ENCODE assay signal across 24 cellular contexts in genomic region chr12:68393398-68393797, GRCh38.
"Had no signal": no experiment of that assay in that cellular context is flagged by ENCODE, and none has a peak within 500 bp of the region (broad histone marks: within the 10 kb centered on the region; RNA-seq: fewer than 3 reads in every experiment).

No MANE protein-coding gene starts in this region.

- H3K4me1 ChIP-seq: esophagus squamous epithelium, left ventricle myocardium inferior, right atrium auricular region had no signal

- H3K36me3 Mint-ChIP-seq: type B pancreatic cell had no signal

- FAIRE-seq: colon, keratinocyte, small intestine had no signal

- H3K27ac Mint-ChIP-seq: activated CD4-positive, alpha-beta T cell treated with anti-CD3 and anti-CD28 coated beads, Interleukin-2, amount 10 ng/mL, durations not matched to agents 7 days and 5 days; activated naive CD4-positive, alpha-beta T cell treated with anti-CD3 and anti-CD28 coated beads, Interleukin-2, amount 50 U/mL, for 72 hours; activated T-cell treated with anti-CD3 and anti-CD28 coated beads, Interleukin-2, amount 50 U/mL, for 72 hours; memory B cell; stimulated activated naive CD8-positive, alpha-beta T cell treated with anti-CD3 and anti-CD28 coated beads, Interleukin-15, amount 100 ng/mL, for 72 hours; type B pancreatic cell had no signal

- H3K27me3 Mint-ChIP-seq: activated CD4-positive, alpha-beta T cell treated with anti-CD3 and anti-CD28 coated beads, Interleukin-2, amount 10 ng/mL, durations not matched to agents 7 days and 5 days; memory B cell; naive thymus-derived CD4-positive, alpha-beta T cell; stimulated activated naive CD8-positive, alpha-beta T cell treated with anti-CD3 and anti-CD28 coated beads, Interleukin-15, amount 100 ng/mL, for 72 hours; type B pancreatic cell had no signal

- H3K4me3 ChIP-seq: esophagus squamous epithelium, left ventricle myocardium inferior, mucosa of descending colon, right atrium auricular region had no signal

- H3K27ac ChIP-seq: esophagus squamous epithelium, left ventricle myocardium inferior, right atrium auricular region had no signal

- H3K27me3 ChIP-seq: esophagus squamous epithelium, right atrium auricular region had no signal

- H3K36me3 ChIP-seq: esophagus squamous epithelium, left ventricle myocardium inferior, right atrium auricular region had no signal

- DNase-seq: activated CD4-positive, alpha-beta T cell treated with anti-CD3 and anti-CD28 coated beads, Interleukin-2, amount 10 ng/mL, durations not matched to agents 7 days and 5 days; activated CD4-positive, CD25-positive, alpha-beta regulatory T cell; activated CD8-positive, alpha-beta memory T cell treated with anti-CD3 and anti-CD28 coated beads, Interleukin-2, amount 50 U/mL, for 48 hours; activated gamma-delta T cell; activated T-cell treated with anti-CD3 and anti-CD28 coated beads, Interleukin-2, amount 50 U/mL, for 72 hours; amniotic stem cell; effector CD4-positive, alpha-beta T cell; esophagus squamous epithelium; foreskin fibroblast; hippocampal formation; left ventricle myocardium inferior; mucosa of descending colon; naive thymus-derived CD4-positive, alpha-beta T cell; nucleus accumbens; small intestine; stimulated activated CD4-positive, alpha-beta T cell treated with anti-CD3 and anti-CD28 coated beads, Interleukin-4, amount 100 ng/mL, for 4 hours; stimulated activated CD8-positive, alpha-beta memory T cell treated with anti-CD3 and anti-CD28 coated beads, Interleukin-4, amount 100 ng/mL, for 48 hours; stimulated activated naive CD8-positive, alpha-beta T cell treated with anti-CD3 and anti-CD28 coated beads, Interleukin-15, amount 100 ng/mL, for 72 hours had no signal

- ATAC-seq: activated naive CD4-positive, alpha-beta T cell treated with anti-CD3 and anti-CD28 coated beads, Interleukin-2, amount 50 U/mL, for 72 hours; activated T-cell treated with anti-CD3 and anti-CD28 coated beads, Interleukin-2, amount 50 U/mL, for 72 hours; mucosa of descending colon; naive thymus-derived CD4-positive, alpha-beta T cell; stimulated activated naive CD8-positive, alpha-beta T cell treated with anti-CD3 and anti-CD28 coated beads, Interleukin-15, amount 100 ng/mL, for 72 hours had no signal

- H3K4me1 Mint-ChIP-seq: memory B cell had no signal

- H3K4me3 Mint-ChIP-seq: activated CD4-positive, alpha-beta T cell treated with anti-CD3 and anti-CD28 coated beads, Interleukin-2, amount 10 ng/mL, durations not matched to agents 7 days and 5 days; activated T-cell treated with anti-CD3 and anti-CD28 coated beads, Interleukin-2, amount 50 U/mL, for 72 hours; memory B cell; naive thymus-derived CD4-positive, alpha-beta T cell; stimulated activated naive CD8-positive, alpha-beta T cell treated with anti-CD3 and anti-CD28 coated beads, Interleukin-15, amount 100 ng/mL, for 72 hours; type B pancreatic cell had no signal
